ENCODE assay signal across 13 cellular contexts in the genomic region with DNA sequence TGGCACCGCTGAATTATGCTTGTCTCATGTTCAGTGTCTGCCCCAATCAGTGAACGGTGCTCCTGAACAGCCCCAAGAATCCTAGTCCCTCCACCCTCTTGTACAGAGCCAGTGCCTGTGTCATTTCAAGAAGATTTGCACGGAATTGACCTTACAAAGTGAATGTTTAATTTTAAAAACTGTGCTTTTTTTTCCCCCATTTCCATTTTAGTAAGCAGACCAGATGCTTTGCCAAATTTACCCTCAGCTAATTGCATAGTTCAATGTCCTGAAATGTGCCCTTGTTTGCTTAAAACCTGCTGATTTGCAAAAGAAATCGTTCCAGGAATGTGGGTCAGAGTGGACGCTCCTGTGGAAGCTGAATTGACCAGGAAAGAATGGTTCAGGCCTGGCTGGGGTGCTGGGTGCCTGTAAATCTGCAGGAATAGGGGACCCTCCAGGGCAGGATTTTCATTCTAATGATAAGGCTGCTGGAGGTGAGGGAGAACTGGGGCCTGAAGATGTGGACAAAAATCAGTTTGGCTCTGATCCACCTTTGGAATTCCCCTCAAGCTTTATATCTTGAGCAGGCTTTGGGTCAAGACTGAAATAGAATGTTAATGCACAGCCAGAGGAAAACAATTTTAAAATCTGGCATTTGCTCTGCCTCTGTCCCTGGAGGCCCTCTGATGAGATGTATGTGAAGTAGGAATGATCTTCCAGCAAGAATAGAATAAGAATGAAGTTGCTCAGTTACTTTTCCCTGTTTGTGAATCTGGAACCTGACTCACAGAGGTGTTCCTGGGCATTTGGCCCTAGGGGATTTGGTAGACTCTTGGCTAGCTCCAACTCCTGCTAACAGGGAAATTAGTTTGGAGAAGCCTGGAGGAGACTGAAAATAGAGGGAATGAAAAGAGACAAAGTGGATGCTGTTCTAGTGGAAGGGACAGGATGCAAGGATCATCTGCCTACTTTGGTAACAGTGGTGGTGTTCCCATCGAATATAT. TPM values are rescaled to one million over a fixed set of nuclear protein-coding genes. Genes with fewer than 3 reads are reported as not detected.
DNase-seq lines count a peak whose midpoint lies in the region; ATAC-seq and TF ChIP-seq lines count a peak whose summit lies in the region.
"Had no signal": no experiment of that assay in that cellular context is flagged by ENCODE, and none has a peak within 500 bp of the region (broad histone marks: within the 10 kb centered on the region; RNA-seq: fewer than 3 reads in every experiment).

No MANE protein-coding gene starts in this region.

- H3K27ac ChIP-seq in right cardiac atrium (ENCODE audit: low read length) = peak overlapping the region; percentile 82
- peak overlapping the region; percentile 37 for H3K27ac ChIP-seq in skeletal muscle tissue (ENCODE audit: low read depth, low read length)

- H3K27ac Mint-ChIP-seq in activated T-helper 1 cell treated with anti-CD3 and anti-CD28 coated beads, Interleukin-12 subunit alpha, Interleukin-12 subunit beta, Interleukin-2, Interleukin-4 antibody, amounts not matched to agents 30 ng/mL and 10 ng/mL and 1 ng/mL, durations not matched to agents 14 hours and 24 hours and 36 hours = no peak overlapping the region
- H3K27ac Mint-ChIP-seq: activated CD8-positive, alpha-beta memory T cell treated with anti-CD3 and anti-CD28 coated beads, Interleukin-2, amount 10 ng/mL, durations not matched to agents 7 days and 5 days; activated naive CD4-positive, alpha-beta T cell treated with anti-CD3 and anti-CD28 coated beads, Interleukin-2, amount 50 U/mL, for 72 hours; memory B cell had no signal

- ATAC-seq in right cardiac atrium = peak; percentile 81 to 89
- no peak for ATAC-seq in stimulated activated naive CD8-positive, alpha-beta T cell treated with anti-CD3 and anti-CD28 coated beads, Interleukin-15, Interleukin-2, amounts not matched to agents 100 U/mL and 50 U/mL, for 24 hours
- ATAC-seq: activated CD8-positive, alpha-beta memory T cell treated with anti-CD3 and anti-CD28 coated beads, Interleukin-2, amount 10 ng/mL, durations not matched to agents 7 days and 5 days; activated naive CD4-positive, alpha-beta T cell treated with anti-CD3 and anti-CD28 coated beads, Interleukin-2, amount 50 U/mL, for 72 hours had no signal

- H3K36me3 ChIP-seq in skeletal muscle tissue (ENCODE audit: control insufficient read depth in 3 of 3, insufficient read depth in 3 of 3, low read length in 3 of 3) = no peaks in the 10 kb centered on the region

- H3K36me3 Mint-ChIP-seq in activated T-helper 1 cell treated with anti-CD3 and anti-CD28 coated beads, Interleukin-12 subunit alpha, Interleukin-12 subunit beta, Interleukin-2, Interleukin-4 antibody, amounts not matched to agents 30 ng/mL and 10 ng/mL and 1 ng/mL, durations not matched to agents 14 hours and 24 hours and 36 hours (ENCODE audit: low read depth) = no peaks in the 10 kb centered on the region
- H3K36me3 Mint-ChIP-seq: activated CD8-positive, alpha-beta memory T cell treated with anti-CD3 and anti-CD28 coated beads, Interleukin-2, amount 10 ng/mL, durations not matched to agents 7 days and 5 days; activated naive CD4-positive, alpha-beta T cell treated with anti-CD3 and anti-CD28 coated beads, Interleukin-2, amount 50 U/mL, for 72 hours; memory B cell had no signal

- H3K9ac ChIP-seq in skeletal muscle tissue (ENCODE audit: low read depth in 1 of 3, low read length in 3 of 3) = no peak overlapping the region

- H3K27me3 ChIP-seq in right cardiac atrium (ENCODE audit: control insufficient read depth, insufficient read depth) (no peaks in the 10 kb centered on the region), skeletal muscle tissue (ENCODE audit: control insufficient read depth in 3 of 3, insufficient read depth in 3 of 3, low read length in 3 of 3) (no peaks in the 10 kb centered on the region)

- no peak overlapping the region for H3K4me3 Mint-ChIP-seq in activated T-helper 1 cell treated with anti-CD3 and anti-CD28 coated beads, Interleukin-12 subunit alpha, Interleukin-12 subunit beta, Interleukin-2, Interleukin-4 antibody, amounts not matched to agents 30 ng/mL and 10 ng/mL and 1 ng/mL, durations not matched to agents 14 hours and 24 hours and 36 hours
- H3K4me3 Mint-ChIP-seq: activated CD8-positive, alpha-beta memory T cell treated with anti-CD3 and anti-CD28 coated beads, Interleukin-2, amount 10 ng/mL, durations not matched to agents 7 days and 5 days; memory B cell had no signal

- no peaks in the 10 kb centered on the region for H3K4me1 Mint-ChIP-seq in activated T-helper 1 cell treated with anti-CD3 and anti-CD28 coated beads, Interleukin-12 subunit alpha, Interleukin-12 subunit beta, Interleukin-2, Interleukin-4 antibody, amounts not matched to agents 30 ng/mL and 10 ng/mL and 1 ng/mL, durations not matched to agents 14 hours and 24 hours and 36 hours (ENCODE audit: low read depth)
- H3K4me1 Mint-ChIP-seq: activated CD8-positive, alpha-beta memory T cell treated with anti-CD3 and anti-CD28 coated beads, Interleukin-2, amount 10 ng/mL, durations not matched to agents 7 days and 5 days; memory B cell had no signal

- intact Hi-C loops in right cardiac atrium (cut with DNase I) = no loop called here
- intact Hi-C loops in activated T-helper 1 cell treated with anti-CD3 and anti-CD28 coated beads, Interleukin-12 subunit alpha, Interleukin-12 subunit beta, Interleukin-2, Interleukin-4 antibody, amounts not matched to agents 30 ng/mL and 10 ng/mL and 1 ng/mL, durations not matched to agents 14 hours and 24 hours and 36 hours (cut with micrococcal nuclease) = no loop called here

- H3K4me1 ChIP-seq in right cardiac atrium (ENCODE audit: control insufficient read depth, insufficient read depth, low read length) (peaks cover 9% of the 10 kb centered on the region), skeletal muscle tissue (ENCODE audit: control insufficient read depth in 3 of 3, insufficient read depth in 3 of 3, low read length in 3 of 3) (peaks cover 5 to 8% (median 7%) of the 10 kb centered on the region in 3 donors)

- no peak overlapping the region for H3K4me3 ChIP-seq in choroid plexus epithelial cell (ENCODE audit: low read depth, low read length)
- no peak overlapping the region for H3K4me3 ChIP-seq in right cardiac atrium (ENCODE audit: low read length)
- H3K4me3 ChIP-seq in skeletal muscle tissue (ENCODE audit: low read length in 3 of 3) = no peak overlapping the region

- no peak for TF ChIP-seq CTCF in choroid plexus epithelial cell (conservative IDR thresholded peaks at IDR 0.05; ENCODE audit: low read depth, low read length)

- H3K9me3 ChIP-seq in right cardiac atrium (ENCODE audit: control insufficient read depth, low read length) = no peaks in the 10 kb centered on the region
- H3K9me3 ChIP-seq in skeletal muscle tissue (ENCODE audit: control insufficient read depth in 3 of 3, low read length in 3 of 3) = no peaks in the 10 kb centered on the region

- H3K9me3 Mint-ChIP-seq in activated T-helper 1 cell treated with anti-CD3 and anti-CD28 coated beads, Interleukin-12 subunit alpha, Interleukin-12 subunit beta, Interleukin-2, Interleukin-4 antibody, amounts not matched to agents 30 ng/mL and 10 ng/mL and 1 ng/mL, durations not matched to agents 14 hours and 24 hours and 36 hours = no peaks in the 10 kb centered on the region
- H3K9me3 Mint-ChIP-seq: activated naive CD4-positive, alpha-beta T cell treated with anti-CD3 and anti-CD28 coated beads, Interleukin-2, amount 50 U/mL, for 72 hours; memory B cell had no signal

- DNase-seq in HuH-7.5 (ENCODE audit: low spot score) (peak; percentile 41), choroid plexus epithelial cell (ENCODE audit: low read depth) (peak; percentile 44), right cardiac atrium (no peak), inferior parietal cortex (ENCODE audit: extremely low spot score) (no peak), NCI-H2196 (lab: John Stamatoyannopoulos, UW; ENCODE audit: unreplicated experiment) (no peak)
- no peak for DNase-seq in stimulated activated naive CD8-positive, alpha-beta T cell treated with anti-CD3 and anti-CD28 coated beads, Interleukin-15, Interleukin-2, amounts not matched to agents 100 U/mL and 50 U/mL, for 24 hours
- DNase-seq in activated T-helper 1 cell treated with anti-CD3 and anti-CD28 coated beads, Interleukin-12 subunit alpha, Interleukin-12 subunit beta, Interleukin-2, Interleukin-4 antibody, amounts not matched to agents 30 ng/mL and 10 ng/mL and 1 ng/mL, durations not matched to agents 14 hours and 24 hours and 36 hours (ENCODE audit: low spot score) = no peak
- DNase-seq: activated CD8-positive, alpha-beta memory T cell treated with anti-CD3 and anti-CD28 coated beads, Interleukin-2, amount 10 ng/mL, durations not matched to agents 7 days and 5 days; DND-41; MM.1S had no signal

- 43% methylated on average over 6 of the region's 6 CpGs for WGBS in right cardiac atrium

- peaks cover 5% of the 10 kb centered on the region for H3K27me3 Mint-ChIP-seq in activated T-helper 1 cell treated with anti-CD3 and anti-CD28 coated beads, Interleukin-12 subunit alpha, Interleukin-12 subunit beta, Interleukin-2, Interleukin-4 antibody, amounts not matched to agents 30 ng/mL and 10 ng/mL and 1 ng/mL, durations not matched to agents 14 hours and 24 hours and 36 hours (ENCODE audit: insufficient read depth)

RNA-seq across cellular contexts. Expression of a gene that starts 19.9 kb away (rescaled TPM):
- total RNA-seq in right cardiac atrium (1 to 10 TPM; 1.5 to 2.9 (median 1.7) TPM), skeletal muscle tissue (1.0 TPM)
- polyA plus RNA-seq in right cardiac atrium = 2.0 TPM
- 0.15 and 0.23 TPM in 2 replicates for total RNA-seq in activated T-helper 1 cell treated with anti-CD3 and anti-CD28 coated beads, Interleukin-12 subunit alpha, Interleukin-12 subunit beta, Interleukin-2, Interleukin-4 antibody, amounts not matched to agents 30 ng/mL and 10 ng/mL and 1 ng/mL, durations not matched to agents 14 hours and 24 hours and 36 hours
- total RNA-seq: activated naive CD4-positive, alpha-beta T cell treated with anti-CD3 and anti-CD28 coated beads, Interleukin-2, amount 50 U/mL, for 72 hours had no signal

Comparison
In these comparisons a context has a peak if more than half of its experiments do, and no peak if none do; other contexts are left out.
1. DNase-seq: peak in HuH-7.5 (single experiment) and choroid plexus epithelial cell (single experiment); none in right cardiac atrium (0 of 3), stimulated activated naive CD8-positive, alpha-beta T cell treated with anti-CD3 and anti-CD28 coated beads, Interleukin-15, Interleukin-2, amounts not matched to agents 100 U/mL and 50 U/mL, for 24 hours (single experiment), inferior parietal cortex (single experiment), activated T-helper 1 cell treated with anti-CD3 and anti-CD28 coated beads, Interleukin-12 subunit alpha, Interleukin-12 subunit beta, Interleukin-2, Interleukin-4 antibody, amounts not matched to agents 30 ng/mL and 10 ng/mL and 1 ng/mL, durations not matched to agents 14 hours and 24 hours and 36 hours (single experiment) and NCI-H2196 (single experiment).